In the genomic region with DNA sequence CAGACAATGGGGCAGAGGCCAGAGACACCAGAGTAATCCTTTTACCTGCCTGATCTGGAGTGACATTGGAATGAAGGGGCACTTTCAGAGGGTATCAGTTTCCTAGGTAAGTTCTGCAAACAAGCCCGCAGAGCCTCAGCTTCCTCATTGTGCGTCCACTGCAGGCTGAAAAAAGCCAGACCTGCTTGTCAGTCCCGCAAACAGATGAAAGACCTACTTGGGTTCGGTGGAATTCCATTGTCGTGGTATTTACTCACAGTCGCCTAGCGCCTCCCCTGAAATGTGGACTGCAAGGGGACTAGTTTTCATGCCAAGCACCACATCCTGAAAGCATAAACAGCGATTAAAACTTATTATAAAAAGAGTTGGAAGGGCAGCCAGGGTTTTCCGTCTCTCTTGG, we compare ENCODE assay signal across 22 cellular contexts.
A peak's percentile ranks its signal among the peaks of the same experiment; 100 is the strongest.
DNase-seq lines count a peak whose midpoint lies in the region; ATAC-seq and TF ChIP-seq lines count a peak whose summit lies in the region.
"Had no signal": no experiment of that assay in that cellular context is flagged by ENCODE, and none has a peak within 500 bp of the region (broad histone marks: within the 10 kb centered on the region; RNA-seq: fewer than 3 reads in every experiment).

No MANE protein-coding gene starts in this region.

- no peaks in the 10 kb centered on the region for H3K27me3 Mint-ChIP-seq in activated T-helper 2 cell treated with anti-CD3 and anti-CD28 coated beads, Interferon-gamma antibody, Interleukin-2, Interleukin-4, amounts not matched to agents 10 μg/mL and 5 μg/mL and 100 μg/mL, durations not matched to agents 14 hours and 24 hours and 36 hours (ENCODE audit: low read depth)
- H3K27me3 Mint-ChIP-seq: IgD-negative memory B cell had no signal

- no peak overlapping the region for H4K12ac ChIP-seq in trophoblast cell (ENCODE audit: low read depth, low read length)

- no peak overlapping the region for H3K27ac Mint-ChIP-seq in activated T-helper 2 cell treated with anti-CD3 and anti-CD28 coated beads, Interferon-gamma antibody, Interleukin-2, Interleukin-4, amounts not matched to agents 10 μg/mL and 5 μg/mL and 100 μg/mL, durations not matched to agents 14 hours and 24 hours and 36 hours
- H3K27ac Mint-ChIP-seq: CD8-positive, alpha-beta T cell; IgD-negative memory B cell had no signal

- no peak overlapping the region for H3K4me3 Mint-ChIP-seq in activated T-helper 2 cell treated with anti-CD3 and anti-CD28 coated beads, Interferon-gamma antibody, Interleukin-2, Interleukin-4, amounts not matched to agents 10 μg/mL and 5 μg/mL and 100 μg/mL, durations not matched to agents 14 hours and 24 hours and 36 hours (ENCODE audit: low read depth)
- H3K4me3 Mint-ChIP-seq: CD8-positive, alpha-beta T cell; IgD-negative memory B cell had no signal

- intact Hi-C loops in Right ventricle myocardium inferior (cut with DNase I) (no loop called here), left ventricle myocardium inferior (cut with micrococcal nuclease) (no loop called here)
- intact Hi-C loops in activated T-helper 2 cell treated with anti-CD3 and anti-CD28 coated beads, Interferon-gamma antibody, Interleukin-2, Interleukin-4, amounts not matched to agents 10 μg/mL and 5 μg/mL and 100 μg/mL, durations not matched to agents 14 hours and 24 hours and 36 hours (cut with micrococcal nuclease), result no loop called here

- WGBS in trophoblast cell (ENCODE audit: extremely low coverage, insufficient coverage, insufficient read length), result no CpG with 5 or more reads among the region's 9 CpGs

- H3K4me3 ChIP-seq in left ventricle myocardium inferior (no peak overlapping the region), trophoblast cell (ENCODE audit: low read depth, low read length) (no peak overlapping the region)
- H3K4me3 ChIP-seq: GM12878, GM23248, SJSA1 had no signal

- no peak overlapping the region for H2BK5ac ChIP-seq in trophoblast cell (ENCODE audit: low read depth, low read length, poor library complexity)

- no peak overlapping the region for H2AFZ ChIP-seq in trophoblast cell (ENCODE audit: insufficient read depth, low read length, poor library complexity)
- H2AFZ ChIP-seq: GM23248 had no signal

- H4K8ac ChIP-seq in trophoblast cell (ENCODE audit: low read depth, low read length), result no peak overlapping the region

- no peaks in the 10 kb centered on the region for H3K79me1 ChIP-seq in trophoblast cell (ENCODE audit: low read length)

- no peaks in the 10 kb centered on the region for H3K79me2 ChIP-seq in trophoblast cell (ENCODE audit: control insufficient read depth, insufficient read depth, low read length, poor library complexity)

- H3K4me1 ChIP-seq in left ventricle myocardium inferior (no peaks in the 10 kb centered on the region), trophoblast cell (ENCODE audit: control insufficient read depth in 1 of 2, insufficient read depth in 2 of 2, low read length in 2 of 2) (peaks cover 0 to 9% of the 10 kb centered on the region in 2 experiments)
- H3K4me1 ChIP-seq: SJSA1 had no signal

- H3K9me3 Mint-ChIP-seq in activated T-helper 2 cell treated with anti-CD3 and anti-CD28 coated beads, Interferon-gamma antibody, Interleukin-2, Interleukin-4, amounts not matched to agents 10 μg/mL and 5 μg/mL and 100 μg/mL, durations not matched to agents 14 hours and 24 hours and 36 hours, result no peaks in the 10 kb centered on the region

- DNase-seq in Right ventricle myocardium inferior (ENCODE audit: missing footprints) (no peak), left ventricle myocardium inferior (no peak), SW480 (ENCODE audit: low spot score) (peak; percentile 73), iPS-NIHi7 (ENCODE audit: extremely low spot score) (peak; percentile 36), trophoblast cell (no peak), DMS 273 (lab: John Stamatoyannopoulos, UW; ENCODE audit: unreplicated experiment) (no peak), NCI-H1092 treated with DMSO at 0.1 percent for 48 hours (lab: John Stamatoyannopoulos, UW) (no peak)
- no peak for DNase-seq in activated T-helper 2 cell treated with anti-CD3 and anti-CD28 coated beads, Interferon-gamma antibody, Interleukin-2, Interleukin-4, amounts not matched to agents 10 μg/mL and 5 μg/mL and 100 μg/mL, durations not matched to agents 14 hours and 24 hours and 36 hours (ENCODE audit: low spot score)
- DNase-seq: 8988T; AML-193; C1 segment of cervical spinal cord; Calu3; CD8-positive, alpha-beta T cell; GM23248; NCI-H1105 treated with DMSO at 0.1 percent for 48 hours; NCI-H2029 treated with DMSO at 0.1 percent for 48 hours; NCI-H2171 treated with DMSO at 0.1 percent for 48 hours; NCI-H524 treated with DMSO at 0.1 percent for 48 hours; OCI-M1 had no signal

- no peak overlapping the region for H2BK120ac ChIP-seq in trophoblast cell (ENCODE audit: insufficient read depth, low read length, poor library complexity)

- H3K27ac ChIP-seq in left ventricle myocardium inferior (replicated peaks) (no peak overlapping the region), trophoblast cell (ENCODE audit: low read depth, low read length) (peak overlapping the region; percentile 12)
- H3K27ac ChIP-seq: GM23248, SJSA1 had no signal

- no peak overlapping the region for H2BK12ac ChIP-seq in trophoblast cell (ENCODE audit: low read length)

- no peak overlapping the region for H2AK5ac ChIP-seq in trophoblast cell (ENCODE audit: low read length)

- H3K23ac ChIP-seq in trophoblast cell (ENCODE audit: low read length), result no peak overlapping the region

- H3K9ac ChIP-seq in trophoblast cell (ENCODE audit: low read length), result no peak overlapping the region
- H3K9ac ChIP-seq: GM23248 had no signal

- no peak for TF ChIP-seq CTCF in left ventricle myocardium inferior (IDR thresholded peaks at IDR 0.05; ENCODE audit: borderline replicate concordance)

- ATAC-seq in Right ventricle myocardium inferior, result peak; percentile 23
- ATAC-seq: CD8-positive, alpha-beta T cell; GM12878 had no signal

- no peaks in the 10 kb centered on the region for H3K36me3 ChIP-seq in left ventricle myocardium inferior
- H3K36me3 ChIP-seq in trophoblast cell (ENCODE audit: control insufficient read depth in 1 of 2, insufficient read depth in 2 of 2, low read length in 2 of 2), result no peaks in the 10 kb centered on the region
- H3K36me3 ChIP-seq: SJSA1 had no signal

- no peak overlapping the region for H4K91ac ChIP-seq in trophoblast cell (ENCODE audit: low read depth, low read length)

- H3K27me3 ChIP-seq in left ventricle myocardium inferior (ENCODE audit: low read depth), result peaks cover 23% of the 10 kb centered on the region
- H3K27me3 ChIP-seq in trophoblast cell (ENCODE audit: insufficient read depth, low read length), result no peaks in the 10 kb centered on the region
- H3K27me3 ChIP-seq: SJSA1 had no signal

- H3K4me2 ChIP-seq in trophoblast cell (ENCODE audit: low read length), result peak overlapping the region; percentile 24

- H3K18ac ChIP-seq in trophoblast cell (ENCODE audit: low read length), result no peak overlapping the region

- no peak overlapping the region for H3K4ac ChIP-seq in trophoblast cell (ENCODE audit: low read depth, low read length)

- H3K9me3 ChIP-seq in left ventricle myocardium inferior (replicated peaks) (peaks cover 9% of the 10 kb centered on the region), trophoblast cell (ENCODE audit: insufficient read depth, low read depth, low read length) (no peaks in the 10 kb centered on the region)
- H3K9me3 ChIP-seq: SJSA1 had no signal

- no peaks in the 10 kb centered on the region for H3K36me3 Mint-ChIP-seq in activated T-helper 2 cell treated with anti-CD3 and anti-CD28 coated beads, Interferon-gamma antibody, Interleukin-2, Interleukin-4, amounts not matched to agents 10 μg/mL and 5 μg/mL and 100 μg/mL, durations not matched to agents 14 hours and 24 hours and 36 hours (ENCODE audit: low read depth)
- H3K36me3 Mint-ChIP-seq: CD8-positive, alpha-beta T cell had no signal

- H3K14ac ChIP-seq in trophoblast cell (ENCODE audit: low read length), result no peak overlapping the region

- no peaks in the 10 kb centered on the region for H3K4me1 Mint-ChIP-seq in activated T-helper 2 cell treated with anti-CD3 and anti-CD28 coated beads, Interferon-gamma antibody, Interleukin-2, Interleukin-4, amounts not matched to agents 10 μg/mL and 5 μg/mL and 100 μg/mL, durations not matched to agents 14 hours and 24 hours and 36 hours (ENCODE audit: low read depth)
- H3K4me1 Mint-ChIP-seq: IgD-negative memory B cell had no signal

Comparison
In these comparisons a context has a peak if more than half of its experiments do, and no peak if none do; other contexts are left out.
1. DNase-seq: peak in SW480 (single experiment) and iPS-NIHi7 (single experiment); none in Right ventricle myocardium inferior (single experiment), left ventricle myocardium inferior (single experiment), trophoblast cell (0 of 2), DMS 273 (single experiment), activated T-helper 2 cell treated with anti-CD3 and anti-CD28 coated beads, Interferon-gamma antibody, Interleukin-2, Interleukin-4, amounts not matched to agents 10 μg/mL and 5 μg/mL and 100 μg/mL, durations not matched to agents 14 hours and 24 hours and 36 hours (single experiment) and NCI-H1092 treated with DMSO at 0.1 percent for 48 hours (single experiment).